Comparison of ENCODE assay signal across 15 cellular contexts in the genomic region with DNA sequence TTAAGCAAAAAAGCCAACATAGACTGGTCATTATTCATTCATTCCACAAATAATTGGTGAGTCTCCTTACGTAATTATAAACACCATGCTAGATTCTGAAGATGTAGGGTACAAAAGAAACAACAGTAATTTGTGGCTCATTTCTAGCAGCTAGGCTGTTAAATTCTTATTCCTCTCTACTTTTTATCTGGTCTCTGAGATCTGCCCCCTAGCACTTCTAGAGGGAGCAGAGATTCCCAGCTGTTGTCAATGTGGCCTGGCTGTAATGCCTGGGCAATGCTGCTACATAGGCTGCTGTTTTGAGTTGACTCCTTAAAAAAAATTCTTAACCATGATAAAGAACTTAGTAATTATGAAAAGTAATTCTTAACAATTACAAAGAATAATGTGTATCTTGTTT.
DNase-seq lines count a peak whose midpoint lies in the region; ATAC-seq and TF ChIP-seq lines count a peak whose summit lies in the region.
"Had no signal": no experiment of that assay in that cellular context is flagged by ENCODE, and none has a peak within 500 bp of the region (broad histone marks: within the 10 kb centered on the region; RNA-seq: fewer than 3 reads in every experiment).

No MANE protein-coding gene starts in this region.

- no peak overlapping the region for H3K4ac ChIP-seq in mesendoderm (ENCODE audit: low read depth, low read length)
- H3K4ac ChIP-seq in trophoblast cell (ENCODE audit: low read depth, low read length): no peak overlapping the region

- H3K23ac ChIP-seq in mesendoderm (ENCODE audit: low read length) (no peak overlapping the region), trophoblast cell (ENCODE audit: low read length) (no peak overlapping the region)

- no peaks in the 10 kb centered on the region for H3F3A ChIP-seq in smooth muscle cell (ENCODE audit: low read depth)

- no peak overlapping the region for H2BK12ac ChIP-seq in trophoblast cell (ENCODE audit: low read length)

- no peaks in the 10 kb centered on the region for H4K20me1 ChIP-seq in smooth muscle cell (ENCODE audit: low read depth)

- TF ChIP-seq CTCF in smooth muscle cell (IDR thresholded peaks at IDR 0.05; ENCODE audit: borderline replicate concordance, insufficient read depth, poor library complexity, severe bottlenecking): no peak

- H3K36me3 ChIP-seq in mesendoderm (ENCODE audit: control insufficient read depth, insufficient read depth, low read length) (no peaks in the 10 kb centered on the region), trophoblast cell (ENCODE audit: control insufficient read depth in 1 of 2, insufficient read depth in 2 of 2, low read length in 2 of 2) (no peaks in the 10 kb centered on the region), smooth muscle cell (ENCODE audit: low read depth) (no peaks in the 10 kb centered on the region)
- H3K36me3 ChIP-seq: HAP-1 had no signal

- no peak overlapping the region for H2BK5ac ChIP-seq in mesendoderm (ENCODE audit: low read length)
- no peak overlapping the region for H2BK5ac ChIP-seq in trophoblast cell (ENCODE audit: low read depth, low read length, poor library complexity)

- H3K18ac ChIP-seq in mesendoderm (ENCODE audit: low read length) (no peak overlapping the region), trophoblast cell (ENCODE audit: low read length) (no peak overlapping the region)

- H4K8ac ChIP-seq in mesendoderm (ENCODE audit: low read depth, low read length) (no peak overlapping the region), trophoblast cell (ENCODE audit: low read depth, low read length) (no peak overlapping the region)

- peak; percentile 22 for DNase-seq in SK-N-DZ (ENCODE audit: low spot score)
- DNase-seq in mesendoderm: peak; percentile 20
- DNase-seq in trophoblast cell: peak; percentile 40 to 74
- no peak for DNase-seq in smooth muscle cell (lab: John Stamatoyannopoulos, UW; ENCODE audit: unreplicated experiment)
- no peak for DNase-seq in NCI-H1092 treated with DMSO at 0.1 percent for 48 hours (lab: John Stamatoyannopoulos, UW)
- DNase-seq: C1 segment of cervical spinal cord; Calu3; CD4-positive, alpha-beta memory T cell; COR-L47; DMS53; DMS79 treated with DMSO at 0.1 percent for 48 hours; GOT3; HFFc6 had no signal

- H3K14ac ChIP-seq in trophoblast cell (ENCODE audit: low read length): no peak overlapping the region

- H4K12ac ChIP-seq in trophoblast cell (ENCODE audit: low read depth, low read length): no peak overlapping the region

- H3K4me2 ChIP-seq in mesendoderm (ENCODE audit: low read length) (no peak overlapping the region), trophoblast cell (ENCODE audit: low read length) (no peak overlapping the region), smooth muscle cell (no peak overlapping the region)

- no peak overlapping the region for H4K91ac ChIP-seq in trophoblast cell (ENCODE audit: low read depth, low read length)

- H3K27me3 ChIP-seq in mesendoderm (ENCODE audit: insufficient read depth, low read length, poor library complexity) (no peaks in the 10 kb centered on the region), trophoblast cell (ENCODE audit: insufficient read depth, low read length) (no peaks in the 10 kb centered on the region), smooth muscle cell (ENCODE audit: low read depth) (no peaks in the 10 kb centered on the region)

- H2AFZ ChIP-seq in trophoblast cell (ENCODE audit: insufficient read depth, low read length, poor library complexity) (no peak overlapping the region), smooth muscle cell (ENCODE audit: low read depth) (no peak overlapping the region)

- H2BK120ac ChIP-seq in mesendoderm (ENCODE audit: low read depth, low read length) (no peak overlapping the region), trophoblast cell (ENCODE audit: insufficient read depth, low read length, poor library complexity) (no peak overlapping the region)

- no peaks in the 10 kb centered on the region for H3K9me3 ChIP-seq in trophoblast cell (ENCODE audit: insufficient read depth, low read depth, low read length)
- H3K9me3 ChIP-seq in smooth muscle cell (replicated peaks; ENCODE audit: low read depth): no peaks in the 10 kb centered on the region
- H3K9me3 ChIP-seq: HAP-1 had no signal

- H4K5ac ChIP-seq in mesendoderm (ENCODE audit: low read length): no peak overlapping the region

- H3K4me3 ChIP-seq in mesendoderm (ENCODE audit: low read length) (no peak overlapping the region), trophoblast cell (ENCODE audit: low read depth, low read length) (no peak overlapping the region), smooth muscle cell (no peak overlapping the region)
- H3K4me3 ChIP-seq: HAP-1 had no signal

- H2AK5ac ChIP-seq in mesendoderm (ENCODE audit: low read length) (no peak overlapping the region), trophoblast cell (ENCODE audit: low read length) (no peak overlapping the region)

- H3K79me2 ChIP-seq in mesendoderm (ENCODE audit: control insufficient read depth, insufficient read depth, low read length) (no peaks in the 10 kb centered on the region), trophoblast cell (ENCODE audit: control insufficient read depth, insufficient read depth, low read length, poor library complexity) (no peaks in the 10 kb centered on the region), smooth muscle cell (ENCODE audit: low read depth) (no peaks in the 10 kb centered on the region)

- H2BK15ac ChIP-seq in mesendoderm (replicated peaks; ENCODE audit: low read depth): no peak overlapping the region

- no peak overlapping the region for H3K9ac ChIP-seq in mesendoderm (ENCODE audit: low read length)
- no peak overlapping the region for H3K9ac ChIP-seq in trophoblast cell (ENCODE audit: low read length)
- no peak overlapping the region for H3K9ac ChIP-seq in smooth muscle cell (ENCODE audit: low read depth)

- no peaks in the 10 kb centered on the region for H3K79me1 ChIP-seq in mesendoderm (ENCODE audit: low read length)
- no peaks in the 10 kb centered on the region for H3K79me1 ChIP-seq in trophoblast cell (ENCODE audit: low read length)

- no CpG with 5 or more reads among the region's 1 CpG for WGBS in mesendoderm (ENCODE audit: extremely low coverage, insufficient coverage, low lambda C conversion rate)
- WGBS in trophoblast cell (ENCODE audit: extremely low coverage, insufficient coverage, insufficient read length): no CpG with 5 or more reads among the region's 1 CpG
- WGBS in smooth muscle cell (ENCODE audit: low lambda C conversion rate): 66% methylated on average over 1 of the region's 1 CpG

- H3K56ac ChIP-seq in mesendoderm (ENCODE audit: low read length): no peak overlapping the region

- no peak for ATAC-seq in HG03280 (IDR thresholded peaks at IDR 0.05; ENCODE audit: unreplicated experiment)

- H3K4me1 ChIP-seq in mesendoderm (ENCODE audit: control insufficient read depth, low read depth, low read length) (no peaks in the 10 kb centered on the region), trophoblast cell (ENCODE audit: control insufficient read depth in 1 of 2, insufficient read depth in 2 of 2, low read length in 2 of 2) (no peaks in the 10 kb centered on the region), smooth muscle cell (ENCODE audit: low read depth) (no peaks in the 10 kb centered on the region)
- H3K4me1 ChIP-seq: HAP-1 had no signal

- H3K27ac ChIP-seq in mesendoderm (ENCODE audit: low read depth, low read length) (no peak overlapping the region), trophoblast cell (ENCODE audit: low read depth, low read length) (no peak overlapping the region), smooth muscle cell (ENCODE audit: low read depth) (no peak overlapping the region)

Comparison
In these comparisons a context has a peak if more than half of its experiments do, and no peak if none do; other contexts are left out.
1. DNase-seq: peak in SK-N-DZ (single experiment), mesendoderm (single experiment) and trophoblast cell (2 of 2); none in smooth muscle cell (single experiment) and NCI-H1092 treated with DMSO at 0.1 percent for 48 hours (single experiment).